ENCODE assay signal across 15 cellular contexts in genomic region chr10:60429084-60429849, GRCh38. TPM values are rescaled to one million over a fixed set of nuclear protein-coding genes. Genes with fewer than 3 reads are reported as not detected.
DNase-seq lines count a peak whose midpoint lies in the region; ATAC-seq, FAIRE-seq and TF ChIP-seq lines count a peak whose summit lies in the region.
"Had no signal": no experiment of that assay in that cellular context is flagged by ENCODE, and none has a peak within 500 bp of the region (broad histone marks: within the 10 kb centered on the region; RNA-seq: fewer than 3 reads in every experiment).

No MANE protein-coding gene starts in this region.

- DNase-seq in A549 (ENCODE audit: low read depth in 1 of 2, low spot score in 1 of 2) (no peak), RWPE2 (ENCODE audit: low spot score) (no peak), endothelial cell of umbilical vein (ENCODE audit: low read depth, low spot score) (peak; percentile 61)
- no peak for DNase-seq in effector memory CD4-positive, alpha-beta T cell
- DNase-seq in activated T-cell treated with anti-CD3 and anti-CD28 coated beads, Interleukin-2, amount 50 U/mL, for 24 hours: no peak
- DNase-seq: activated gamma-delta T cell; CD8-positive, alpha-beta memory T cell; NCI-H187 treated with DMSO at 0.1 percent for 48 hours; NCI-H526; SW 1271 had no signal

- dilution Hi-C loops in endothelial cell of umbilical vein (cut with MboI; ENCODE audit: extremely low pct_ligation_motif_present, low sequenced_read_pairs): no loop called here

- H3K9me3 Mint-ChIP-seq in activated T-cell treated with anti-CD3 and anti-CD28 coated beads, Interleukin-2, amount 50 U/mL, for 24 hours: no peaks in the 10 kb centered on the region
- H3K9me3 Mint-ChIP-seq: CD8-positive, alpha-beta memory T cell had no signal

- H3K36me3 ChIP-seq in RWPE2 (ENCODE audit: low read depth): no peaks in the 10 kb centered on the region
- no peaks in the 10 kb centered on the region for H3K36me3 ChIP-seq in endothelial cell of umbilical vein (ENCODE audit: control insufficient read depth in 2 of 2, extremely low read depth in 1 of 2, insufficient read depth in 2 of 2, low read length in 2 of 2)
- H3K36me3 ChIP-seq in mesodermal cell (ENCODE audit: control insufficient read depth, insufficient read depth, low read length): no peaks in the 10 kb centered on the region
- no peaks in the 10 kb centered on the region for H3K36me3 ChIP-seq in effector memory CD4-positive, alpha-beta T cell (ENCODE audit: control insufficient read depth, insufficient read depth, low read length)
- H3K36me3 ChIP-seq: prostate gland had no signal

- H3K27me3 ChIP-seq in RWPE2 (ENCODE audit: insufficient read depth, poor library complexity, severe bottlenecking): no peaks in the 10 kb centered on the region
- no peaks in the 10 kb centered on the region for H3K27me3 ChIP-seq in endothelial cell of umbilical vein (ENCODE audit: control insufficient read depth in 2 of 2, insufficient read depth in 2 of 2, low read length in 2 of 2)
- no peaks in the 10 kb centered on the region for H3K27me3 ChIP-seq in effector memory CD4-positive, alpha-beta T cell (replicated peaks; ENCODE audit: control insufficient read depth, insufficient read depth, low read length, poor library complexity, severe bottlenecking)

- H3K27ac ChIP-seq in A549 (peak overlapping the region; percentile 76 to 83; a peak in 5 of 6 replicates), RWPE2 (ENCODE audit: poor library complexity, severe bottlenecking) (peak overlapping the region; percentile 57), endothelial cell of umbilical vein (ENCODE audit: insufficient read depth, low read depth, low read length) (peak overlapping the region; percentile 57), mesodermal cell (ENCODE audit: low read depth, low read length, severe bottlenecking) (peak overlapping the region; percentile 62)
- H3K27ac ChIP-seq in effector memory CD4-positive, alpha-beta T cell (ENCODE audit: insufficient read depth, low read length, poor library complexity, severe bottlenecking): no peak overlapping the region
- H3K27ac ChIP-seq: prostate gland had no signal

- no peaks in the 10 kb centered on the region for H3K27me3 Mint-ChIP-seq in activated T-cell treated with anti-CD3 and anti-CD28 coated beads, Interleukin-2, amount 50 U/mL, for 24 hours
- H3K27me3 Mint-ChIP-seq: CD8-positive, alpha-beta memory T cell had no signal

- H3K4me2 ChIP-seq in A549 (peak overlapping the region; percentile 3; the same call in 2 of the 3 replicates), endothelial cell of umbilical vein (ENCODE audit: insufficient read depth, low read length) (peak overlapping the region; percentile 44)

- no peak overlapping the region for H3K4me3 Mint-ChIP-seq in activated T-cell treated with anti-CD3 and anti-CD28 coated beads, Interleukin-2, amount 50 U/mL, for 24 hours
- H3K4me3 Mint-ChIP-seq: CD8-positive, alpha-beta memory T cell had no signal

- TF ChIP-seq POLR2A in A549 (IDR thresholded peaks at IDR 0.05; ENCODE audit: low read length): no peak
- no peak for TF ChIP-seq POLR2A in endothelial cell of umbilical vein (IDR thresholded peaks at IDR 0.05; ENCODE audit: low read depth, low read length)

- H2AFZ ChIP-seq in endothelial cell of umbilical vein (ENCODE audit: low read depth, low read length): peak overlapping the region; percentile 22

- H3K4me1 ChIP-seq in A549: peaks cover 69% of the 10 kb centered on the region
- peaks cover 56% of the 10 kb centered on the region for H3K4me1 ChIP-seq in RWPE2 (ENCODE audit: insufficient read depth, poor library complexity, severe bottlenecking)
- H3K4me1 ChIP-seq in endothelial cell of umbilical vein (ENCODE audit: control insufficient read depth, extremely low read depth, insufficient read depth, low read length): peaks cover 54% of the 10 kb centered on the region
- peaks cover 42% of the 10 kb centered on the region for H3K4me1 ChIP-seq in mesodermal cell (ENCODE audit: control insufficient read depth, insufficient read depth, low read length, poor library complexity, severe bottlenecking)
- no peaks in the 10 kb centered on the region for H3K4me1 ChIP-seq in effector memory CD4-positive, alpha-beta T cell (ENCODE audit: control insufficient read depth, insufficient read depth, low read length, poor library complexity, severe bottlenecking)
- H3K4me1 ChIP-seq: prostate gland had no signal

- H3K9ac ChIP-seq in endothelial cell of umbilical vein (replicated peaks; ENCODE audit: extremely low read depth, insufficient read depth, low read length): peak overlapping the region; percentile 15

- H3K27ac Mint-ChIP-seq in activated T-cell treated with anti-CD3 and anti-CD28 coated beads, Interleukin-2, amount 50 U/mL, for 24 hours: no peak overlapping the region
- H3K27ac Mint-ChIP-seq: CD8-positive, alpha-beta memory T cell had no signal

- no peak for TF ChIP-seq EP300 in A549 (IDR thresholded peaks at IDR 0.05)

- no peak overlapping the region for H3K4me3 ChIP-seq in A549
- no peak overlapping the region for H3K4me3 ChIP-seq in RWPE2 (ENCODE audit: severe bottlenecking)
- H3K4me3 ChIP-seq in endothelial cell of umbilical vein (replicated peaks in 1 of 3; ENCODE audit: insufficient read depth in 1 of 3, low read depth in 1 of 3, low read length in 3 of 3): no peak overlapping the region
- no peak overlapping the region for H3K4me3 ChIP-seq in mesodermal cell (ENCODE audit: extremely low read depth, insufficient read depth, low read length, poor library complexity, severe bottlenecking)
- no peak overlapping the region for H3K4me3 ChIP-seq in effector memory CD4-positive, alpha-beta T cell (ENCODE audit: insufficient read depth, low read depth, low read length, poor library complexity, severe bottlenecking)
- H3K4me3 ChIP-seq: prostate gland had no signal

- no peak for TF ChIP-seq RAD21 in A549 (conservative IDR thresholded peaks at IDR 0.05 in 1 of 2, IDR thresholded peaks at IDR 0.05 in 1 of 2)

- POLR2A ChIA-PET in A549 (lab: Yijun Ruan, JAX) (no interaction called here), endothelial cell of umbilical vein (lab: Charles Lee) (no interaction called here)

- no peaks in the 10 kb centered on the region for H3K79me2 ChIP-seq in endothelial cell of umbilical vein (ENCODE audit: control insufficient read depth, insufficient read depth, low read length)

- H3K9me1 ChIP-seq in endothelial cell of umbilical vein (replicated peaks; ENCODE audit: control insufficient read depth, extremely low read depth, insufficient read depth, low read length): no peaks in the 10 kb centered on the region

- intact Hi-C loops in endothelial cell of umbilical vein (cut with micrococcal nuclease): loop anchor here (10.0 kb wide), 1 partner anchor 524 kb away; the partner anchor contains the start of gene CCDC6

- FAIRE-seq in A549 (lab: Jason Lieb, UNC) (no peak), endothelial cell of umbilical vein (lab: Jason Lieb, UNC) (no peak)
- FAIRE-seq: GM12892 had no signal

- H3K9me3 ChIP-seq in A549 (no peaks in the 10 kb centered on the region), RWPE2 (ENCODE audit: severe bottlenecking) (no peaks in the 10 kb centered on the region), endothelial cell of umbilical vein (replicated peaks; ENCODE audit: control insufficient read depth, insufficient read depth, low read length) (no peaks in the 10 kb centered on the region), mesodermal cell (ENCODE audit: control insufficient read depth, low read length) (no peaks in the 10 kb centered on the region)
- H3K9me3 ChIP-seq in effector memory CD4-positive, alpha-beta T cell (ENCODE audit: control insufficient read depth, low read length): no peaks in the 10 kb centered on the region
- H3K9me3 ChIP-seq: prostate gland had no signal

- peaks cover 24% of the 10 kb centered on the region for H3K4me1 Mint-ChIP-seq in activated T-cell treated with anti-CD3 and anti-CD28 coated beads, Interleukin-2, amount 50 U/mL, for 24 hours (ENCODE audit: low read depth)

- H3K36me3 Mint-ChIP-seq in activated T-cell treated with anti-CD3 and anti-CD28 coated beads, Interleukin-2, amount 50 U/mL, for 24 hours (ENCODE audit: low read depth): peaks cover 3% of the 10 kb centered on the region

- BruUV-seq in endothelial cell of umbilical vein (replicated peaks; lab: Mats Ljungman, UMichigan): no TSS peak

- 77% methylated on average over 2 of the region's 2 CpGs for WGBS in A549 (ENCODE audit: missing lambda C conversion rate)
- WGBS in mesodermal cell (ENCODE audit: insufficient coverage in 2 of 2), 2 experiments: 94% methylated on average over 2 of the region's 2 CpGs; no CpG with 5 or more reads in 1 of the 2 experiments

- CTCF ChIA-PET in A549 (lab: Yijun Ruan, JAX) (interaction anchor here (0.6 to 2.5 kb wide), 3 partner anchors 220 to 230 kb away, joined by 3 to 12 read pairs (median 3); no protein-coding TSS in a partner anchor), endothelial cell of umbilical vein (lab: Charles Lee) (interaction anchor here (0.9 to 1.9 kb wide), 10 partner anchors 12 to 329 kb away, joined by 3 to 8 read pairs (median 4); no protein-coding TSS in a partner anchor)

- no peak for TF ChIP-seq CTCF in A549 (IDR thresholded peaks at IDR 0.05)
- TF ChIP-seq CTCF in RWPE2 (IDR thresholded peaks at IDR 0.05; ENCODE audit: poor library complexity, severe bottlenecking): no peak
- TF ChIP-seq CTCF in endothelial cell of umbilical vein (IDR thresholded peaks at IDR 0.05; ENCODE audit: extremely low read depth in 1 of 2, insufficient read depth in 1 of 2, low read depth in 1 of 2, low read length in 2 of 2): no peak

- no peak for ATAC-seq in A549
- no peak for ATAC-seq in RWPE2 (ENCODE audit: low read depth)
- ATAC-seq in GM21786 (IDR thresholded peaks at IDR 0.05; ENCODE audit: unreplicated experiment): no peak
- ATAC-seq in GM21447 (IDR thresholded peaks at IDR 0.05; ENCODE audit: unreplicated experiment): no peak

- H4K20me1 ChIP-seq in endothelial cell of umbilical vein (replicated peaks; ENCODE audit: control insufficient read depth, extremely low read depth, insufficient read depth, low read length): no peaks in the 10 kb centered on the region

RNA-seq across cellular contexts. Expression of gene ANK3, which starts 39.6 kb away (rescaled TPM):
- polyA plus RNA-seq in A549 (2011; rRNA removed) (5.4 and 5.9 TPM in 2 replicates), A549 (2017; fragmentation: RNase III; extraction: RNeasy Plus Mini Kit Qiagen cat#74134 plus additional on column Dnase treatment) (0.56 to 0.66 TPM (median 0.58 TPM) in 3 replicates), endothelial cell of umbilical vein (0.67 and 0.88 TPM in 2 replicates)
- 0.24 and 0.31 TPM in 2 replicates for polyA plus RNA-seq in A549 (2012; cell fraction: cytosol; rRNA removed)
- polyA plus RNA-seq in A549 (2012; cell fraction: nucleus; rRNA removed): 0.28 and 0.70 TPM in 2 replicates
- 12.8 and 13.5 TPM in 2 replicates for polyA minus RNA-seq in A549 (2011; rRNA and poly(A)+ RNA removed)
- 5.4 and 8.5 TPM in 2 replicates for total RNA-seq in endothelial cell of umbilical vein
- polyA plus RNA-seq in endothelial cell of umbilical vein (2011; cell fraction: cytosol; rRNA removed): 2.3 TPM in 2 replicates
- 4.2 and 5.1 TPM in 2 replicates for polyA plus RNA-seq in endothelial cell of umbilical vein (2011; cell fraction: nucleus; rRNA removed)
- 4.6 and 5.7 TPM in 2 replicates for polyA plus RNA-seq in endothelial cell of umbilical vein (2012)
- polyA minus RNA-seq in endothelial cell of umbilical vein: 6.1 and 11.5 TPM in 2 replicates
- polyA minus RNA-seq in endothelial cell of umbilical vein (2011; cell fraction: cytosol; rRNA and poly(A)+ RNA removed): 5.5 TPM
- 11.9 and 19.9 TPM in 2 replicates for polyA minus RNA-seq in endothelial cell of umbilical vein (2011; cell fraction: nucleus; rRNA and poly(A)+ RNA removed)
- 107 TPM for polyA plus RNA-seq in mesodermal cell (2013, experiment 1 of 2)
- 108 TPM for polyA plus RNA-seq in mesodermal cell (2013, experiment 2 of 2)
